9 cellular contexts compared by ENCODE assay signal in genomic region chr22:36363378-36363931, GRCh38. TPM values are rescaled to one million over a fixed set of nuclear protein-coding genes. Genes with fewer than 3 reads are reported as not detected.
DNase-seq lines count a peak whose midpoint lies in the region; ATAC-seq, FAIRE-seq and TF ChIP-seq lines count a peak whose summit lies in the region.
"Had no signal": no experiment of that assay in that cellular context is flagged by ENCODE, and none has a peak within 500 bp of the region (broad histone marks: within the 10 kb centered on the region; RNA-seq: fewer than 3 reads in every experiment).

No MANE protein-coding gene starts in this region.

- no peak overlapping the region for H3K4me3 ChIP-seq in BLaER1
- H3K4me3 ChIP-seq in LNCaP clone FGC (ENCODE audit: low read depth, low read length), result peak overlapping the region; percentile 46
- no peak overlapping the region for H3K4me3 ChIP-seq in OCI-LY7 (ENCODE audit: low read depth, low read length, poor library complexity, severe bottlenecking)

- H3K4me3 Mint-ChIP-seq in central memory CD8-positive, alpha-beta T cell, result peak overlapping the region; percentile 67
- H3K4me3 Mint-ChIP-seq in natural killer cell treated with Interleukin-12 subunit alpha and Interleukin-12 subunit beta and Interleukin-15 and Interleukin-18, amount 100 ng/mL, for 72 hours, result peak overlapping the region; percentile 74

- peaks cover 93% of the 10 kb centered on the region for H3K79me2 ChIP-seq in OCI-LY7 (ENCODE audit: insufficient read depth, low read depth, low read length)

- ATAC-seq in central memory CD8-positive, alpha-beta T cell (replicated peaks; ENCODE audit: extremely low read depth, poor library complexity, severe bottlenecking), result no peak
- ATAC-seq in natural killer cell treated with Interleukin-12 subunit alpha and Interleukin-12 subunit beta and Interleukin-15 and Interleukin-18, amount 100 ng/mL, for 72 hours, result no peak
- ATAC-seq in GM19455 (IDR thresholded peaks at IDR 0.05; ENCODE audit: unreplicated experiment), result no peak

- H4K20me1 ChIP-seq in BLaER1, result peaks cover 100% of the 10 kb centered on the region
- H4K20me1 ChIP-seq in OCI-LY7 (ENCODE audit: insufficient read depth, low read length), result peaks cover 23% of the 10 kb centered on the region

- no peak for FAIRE-seq in urothelium cell line (lab: Jason Lieb, UNC)

- DNase-seq in LNCaP clone FGC (ENCODE audit: low read depth) (peak; percentile 86), urothelium cell line (ENCODE audit: low spot score) (no peak), NCI-H2227 treated with DMSO at 0.1 percent for 48 hours (lab: John Stamatoyannopoulos, UW) (no peak), OCI-LY7 (ENCODE audit: low spot score) (no peak)
- DNase-seq in central memory CD8-positive, alpha-beta T cell (ENCODE audit: low spot score in 2 of 2), result no peak
- peak; percentile 56 for DNase-seq in natural killer cell treated with Interleukin-12 subunit alpha and Interleukin-12 subunit beta and Interleukin-15 and Interleukin-18, amount 100 ng/mL, for 72 hours (ENCODE audit: low spot score)
- DNase-seq: NCI-H446 had no signal

- 0 out of 2 replicates have a peak overlapping the region, but pooled peaks have one; percentile 12 for H3K9ac ChIP-seq in BLaER1

- H3K9me3 ChIP-seq in BLaER1 (no peaks in the 10 kb centered on the region), OCI-LY7 (ENCODE audit: low read length) (no peaks in the 10 kb centered on the region)

- peaks cover 95% of the 10 kb centered on the region for H3K4me1 Mint-ChIP-seq in central memory CD8-positive, alpha-beta T cell
- H3K4me1 Mint-ChIP-seq in natural killer cell treated with Interleukin-12 subunit alpha and Interleukin-12 subunit beta and Interleukin-15 and Interleukin-18, amount 100 ng/mL, for 72 hours (ENCODE audit: low read depth in 2 of 2), result peaks cover 86 to 91% of the 10 kb centered on the region in 2 donors

- intact Hi-C loops in OCI-LY7 (cut with micrococcal nuclease; ENCODE audit: unreplicated experiment), result no loop called here

- TF ChIP-seq CTCF in LNCaP clone FGC (IDR thresholded peaks at IDR 0.05; ENCODE audit: control insufficient read depth, extremely low read depth, insufficient read depth) (no peak), OCI-LY7 (conservative IDR thresholded peaks at IDR 0.05; ENCODE audit: low read length) (no peak)

- H3K27me3 Mint-ChIP-seq in central memory CD8-positive, alpha-beta T cell, result no peaks in the 10 kb centered on the region
- no peaks in the 10 kb centered on the region for H3K27me3 Mint-ChIP-seq in natural killer cell treated with Interleukin-12 subunit alpha and Interleukin-12 subunit beta and Interleukin-15 and Interleukin-18, amount 100 ng/mL, for 72 hours

- CTCF ChIA-PET in OCI-LY7 (lab: Charles Lee; ENCODE audit: unreplicated experiment), result no interaction called here

- peak overlapping the region; percentile 97 for H3K27ac Mint-ChIP-seq in central memory CD8-positive, alpha-beta T cell (ENCODE audit: low read depth)
- peak overlapping the region; percentile 81 to 90 for H3K27ac Mint-ChIP-seq in natural killer cell treated with Interleukin-12 subunit alpha and Interleukin-12 subunit beta and Interleukin-15 and Interleukin-18, amount 100 ng/mL, for 72 hours

- H3K4me2 ChIP-seq in BLaER1 (peak overlapping the region; percentile 100), OCI-LY7 (ENCODE audit: low read length) (no peak overlapping the region)

- no TSS peak for BruUV-seq in OCI-LY7 (replicated peaks; lab: Mats Ljungman, UMichigan)

- no peaks in the 10 kb centered on the region for H3K27me3 ChIP-seq in BLaER1

- H2AFZ ChIP-seq in OCI-LY7 (ENCODE audit: low read length), result no peak overlapping the region

- H3K4me1 ChIP-seq in BLaER1, result peaks cover 100% of the 10 kb centered on the region
- H3K4me1 ChIP-seq in OCI-LY7 (ENCODE audit: insufficient read depth, low read length, poor library complexity, severe bottlenecking), result peaks cover 46% of the 10 kb centered on the region

- no peaks in the 10 kb centered on the region for H3K9me3 Mint-ChIP-seq in central memory CD8-positive, alpha-beta T cell
- H3K9me3 Mint-ChIP-seq in natural killer cell treated with Interleukin-12 subunit alpha and Interleukin-12 subunit beta and Interleukin-15 and Interleukin-18, amount 100 ng/mL, for 72 hours, result no peaks in the 10 kb centered on the region

- POLR2A ChIA-PET in OCI-LY7 (lab: Charles Lee), result no interaction called here

- peaks cover 50% of the 10 kb centered on the region for H3K36me3 Mint-ChIP-seq in central memory CD8-positive, alpha-beta T cell (ENCODE audit: insufficient read depth)
- peaks cover 6% of the 10 kb centered on the region for H3K36me3 Mint-ChIP-seq in natural killer cell treated with Interleukin-12 subunit alpha and Interleukin-12 subunit beta and Interleukin-15 and Interleukin-18, amount 100 ng/mL, for 72 hours

- H3K36me3 ChIP-seq in BLaER1 (peaks cover 75% of the 10 kb centered on the region), OCI-LY7 (ENCODE audit: insufficient read depth, low read length) (peaks cover 21% of the 10 kb centered on the region; the same call in 1 of the 2 replicates)

- H3K9me2 ChIP-seq in OCI-LY7 (ENCODE audit: insufficient read depth, low read length), result no peaks in the 10 kb centered on the region

- no peak overlapping the region for H3K27ac ChIP-seq in BLaER1
- H3K27ac ChIP-seq in OCI-LY7 (ENCODE audit: low read depth, low read length, poor library complexity, severe bottlenecking), result no peak overlapping the region

RNA-seq across cellular contexts. Expression of gene MYH9, which starts 24.3 kb away (rescaled TPM):
- 100 to 1,000 TPM; 623 to 642 TPM for total RNA-seq in natural killer cell treated with Interleukin-12 subunit alpha and Interleukin-12 subunit beta and Interleukin-15 and Interleukin-18, amount 100 ng/mL, for 72 hours
- total RNA-seq in OCI-LY7 (2014; rRNA removed; shearing (Covaris generic)), result 112 and 133 TPM in 2 replicates
- 213 and 223 TPM in 2 replicates for total RNA-seq in OCI-LY7 (2022)

Comparison
In these comparisons a context has a peak if more than half of its experiments do, and no peak if none do; other contexts are left out.
1. DNase-seq: peak in LNCaP clone FGC (single experiment) and natural killer cell treated with Interleukin-12 subunit alpha and Interleukin-12 subunit beta and Interleukin-15 and Interleukin-18, amount 100 ng/mL, for 72 hours (single experiment); none in central memory CD8-positive, alpha-beta T cell (0 of 2), urothelium cell line (single experiment), NCI-H2227 treated with DMSO at 0.1 percent for 48 hours (single experiment) and OCI-LY7 (single experiment).